In the genomic region with DNA sequence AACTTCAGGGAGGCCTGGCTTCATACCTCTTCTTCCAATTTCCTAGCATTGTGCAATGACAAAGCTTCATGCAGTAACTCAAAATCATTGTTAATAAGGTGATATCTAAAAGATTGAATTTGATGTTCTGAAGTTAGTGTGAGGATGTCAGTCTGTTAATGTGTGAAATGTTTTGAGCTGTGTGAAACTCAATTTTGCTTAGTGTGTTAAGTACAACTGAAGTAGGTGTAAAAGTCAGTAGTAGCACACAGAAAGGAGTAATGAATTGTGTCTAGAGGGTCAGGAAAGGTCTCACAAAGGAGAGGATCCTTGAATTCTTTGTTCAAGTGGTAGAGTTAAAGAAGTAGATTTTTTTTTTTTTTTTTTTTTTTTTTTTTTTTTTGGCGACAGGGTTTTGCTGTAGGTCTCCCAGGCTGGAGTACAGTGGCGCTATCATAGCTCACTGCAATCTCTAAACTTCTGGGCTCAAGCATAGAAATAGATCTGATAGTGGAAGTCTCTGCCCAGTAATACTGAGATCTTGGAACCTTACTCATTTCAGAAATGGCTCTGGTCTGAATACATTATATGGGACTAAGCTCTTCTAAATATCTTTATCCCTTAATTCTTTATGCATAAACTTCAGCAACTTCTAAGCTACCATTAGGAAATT, we compare ENCODE assay signal across 12 cellular contexts.
DNase-seq lines count a peak whose midpoint lies in the region; ATAC-seq, FAIRE-seq and TF ChIP-seq lines count a peak whose summit lies in the region.
"Had no signal": no experiment of that assay in that cellular context is flagged by ENCODE, and none has a peak within 500 bp of the region (broad histone marks: within the 10 kb centered on the region; RNA-seq: fewer than 3 reads in every experiment).

No MANE protein-coding gene starts in this region.

- H3K9me3 ChIP-seq in CD4-positive, CD25-positive, alpha-beta regulatory T cell (ENCODE audit: control insufficient read depth in 2 of 2, low read length in 2 of 2): no peaks in the 10 kb centered on the region
- H3K9me3 ChIP-seq: BE2C, colonic mucosa, heart right ventricle had no signal

- peak; percentile 97 for FAIRE-seq in HTR-8/SVneo (lab: Jason Lieb, UNC)

- no peak for TF ChIP-seq CTCF in type B pancreatic cell (conservative IDR thresholded peaks at IDR 0.05)

- H3K9me3 Mint-ChIP-seq in CD4-positive, CD25-positive, alpha-beta regulatory T cell: no peaks in the 10 kb centered on the region
- no peaks in the 10 kb centered on the region for H3K9me3 Mint-ChIP-seq in type B pancreatic cell

- no peaks in the 10 kb centered on the region for H3K27me3 ChIP-seq in CD4-positive, CD25-positive, alpha-beta regulatory T cell (ENCODE audit: control insufficient read depth, insufficient read depth, low read length)
- H3K27me3 ChIP-seq: BE2C, colonic mucosa, heart right ventricle had no signal

- H3K4me3 Mint-ChIP-seq in CD4-positive, CD25-positive, alpha-beta regulatory T cell: no peak overlapping the region
- H3K4me3 Mint-ChIP-seq in type B pancreatic cell: no peak overlapping the region

- H3K36me3 ChIP-seq in CD4-positive, CD25-positive, alpha-beta regulatory T cell (ENCODE audit: control insufficient read depth, insufficient read depth, low read length): no peaks in the 10 kb centered on the region
- H3K36me3 ChIP-seq: BE2C, colonic mucosa, heart right ventricle had no signal

- ATAC-seq in CD4-positive, CD25-positive, alpha-beta regulatory T cell (ENCODE audit: low read depth in 2 of 2): no peak
- peak; percentile 69 for ATAC-seq in GM19025 (IDR thresholded peaks at IDR 0.05; ENCODE audit: low read depth, unreplicated experiment)
- ATAC-seq in HG02798 (IDR thresholded peaks at IDR 0.05; ENCODE audit: poor library complexity, unreplicated experiment): peak; percentile 76
- ATAC-seq in SK-N-SH treated with all-trans-retinoic acid at 6 μM for 48 hours: no peak
- ATAC-seq: heart right ventricle had no signal

- H3K4me1 ChIP-seq in CD4-positive, CD25-positive, alpha-beta regulatory T cell (ENCODE audit: control insufficient read depth, insufficient read depth, low read length, poor library complexity, severe bottlenecking): peaks cover 16% of the 10 kb centered on the region
- H3K4me1 ChIP-seq: colonic mucosa had no signal

- no peak overlapping the region for H3K4me3 ChIP-seq in CD4-positive, CD25-positive, alpha-beta regulatory T cell (ENCODE audit: low read depth, low read length)
- H3K4me3 ChIP-seq: colonic mucosa, heart right ventricle had no signal

- peak overlapping the region in 2 of 3 donors; percentile 68 to 71 for H3K27ac Mint-ChIP-seq in CD4-positive, CD25-positive, alpha-beta regulatory T cell
- H3K27ac Mint-ChIP-seq in type B pancreatic cell: no peak overlapping the region

- H3K36me3 Mint-ChIP-seq in CD4-positive, CD25-positive, alpha-beta regulatory T cell: peaks cover 13% of the 10 kb centered on the region
- H3K36me3 Mint-ChIP-seq in type B pancreatic cell: no peaks in the 10 kb centered on the region

- peak in 1 of 3 donors; percentile 19 for DNase-seq in CD4-positive, CD25-positive, alpha-beta regulatory T cell
- DNase-seq in HTR-8/SVneo (ENCODE audit: insufficient read length, low spot score) (no peak), type B pancreatic cell (ENCODE audit: extremely low spot score, unreplicated experiment) (no peak), KBM-7 (no peak), substantia nigra (lab: John Stamatoyannopoulos, UW) (no peak)
- DNase-seq: activated CD8-positive, alpha-beta memory T cell treated with anti-CD3 and anti-CD28 coated beads for 24 hours; BE2C; colonic mucosa; heart right ventricle had no signal

- H3K4me1 Mint-ChIP-seq in CD4-positive, CD25-positive, alpha-beta regulatory T cell: peaks cover 28 to 72% (median 60%) of the 10 kb centered on the region in 4 donors
- peaks cover 23% of the 10 kb centered on the region for H3K4me1 Mint-ChIP-seq in type B pancreatic cell (ENCODE audit: unreplicated experiment)

- no peaks in the 10 kb centered on the region for H3K27me3 Mint-ChIP-seq in CD4-positive, CD25-positive, alpha-beta regulatory T cell
- no peaks in the 10 kb centered on the region for H3K27me3 Mint-ChIP-seq in type B pancreatic cell

- in situ Hi-C loops in KBM-7 (cut with MboI; ENCODE audit: low pct_unique_long_range_greater_than_20kb, low sequenced_read_pairs): no loop called here

- no peak overlapping the region for H3K27ac ChIP-seq in CD4-positive, CD25-positive, alpha-beta regulatory T cell (ENCODE audit: insufficient read depth, low read length, poor library complexity, severe bottlenecking)
- H3K27ac ChIP-seq in substantia nigra (ENCODE audit: low read depth, low read length, poor library complexity, severe bottlenecking): no peak overlapping the region
- H3K27ac ChIP-seq: colonic mucosa, heart right ventricle had no signal

TF ChIP-seq in SK-N-SH treated with all-trans-retinoic acid at 6 μM for 48 hours, 23 proteins besides CTCF, POLR2A, EP300 and RAD21:
- no peak for TF ChIP-seq TOX (CRISPR knock-in tag; IDR thresholded peaks at IDR 0.05; ENCODE audit: borderline replicate concordance)

Comparison
In these comparisons a context has a peak if more than half of its experiments do, and no peak if none do; other contexts are left out.
1. ATAC-seq: peak in GM19025 (single experiment) and HG02798 (single experiment); none in CD4-positive, CD25-positive, alpha-beta regulatory T cell (0 of 2) and SK-N-SH treated with all-trans-retinoic acid at 6 μM for 48 hours (single experiment).